ENCODE assay signal across 1 cellular context in the genomic region with DNA sequence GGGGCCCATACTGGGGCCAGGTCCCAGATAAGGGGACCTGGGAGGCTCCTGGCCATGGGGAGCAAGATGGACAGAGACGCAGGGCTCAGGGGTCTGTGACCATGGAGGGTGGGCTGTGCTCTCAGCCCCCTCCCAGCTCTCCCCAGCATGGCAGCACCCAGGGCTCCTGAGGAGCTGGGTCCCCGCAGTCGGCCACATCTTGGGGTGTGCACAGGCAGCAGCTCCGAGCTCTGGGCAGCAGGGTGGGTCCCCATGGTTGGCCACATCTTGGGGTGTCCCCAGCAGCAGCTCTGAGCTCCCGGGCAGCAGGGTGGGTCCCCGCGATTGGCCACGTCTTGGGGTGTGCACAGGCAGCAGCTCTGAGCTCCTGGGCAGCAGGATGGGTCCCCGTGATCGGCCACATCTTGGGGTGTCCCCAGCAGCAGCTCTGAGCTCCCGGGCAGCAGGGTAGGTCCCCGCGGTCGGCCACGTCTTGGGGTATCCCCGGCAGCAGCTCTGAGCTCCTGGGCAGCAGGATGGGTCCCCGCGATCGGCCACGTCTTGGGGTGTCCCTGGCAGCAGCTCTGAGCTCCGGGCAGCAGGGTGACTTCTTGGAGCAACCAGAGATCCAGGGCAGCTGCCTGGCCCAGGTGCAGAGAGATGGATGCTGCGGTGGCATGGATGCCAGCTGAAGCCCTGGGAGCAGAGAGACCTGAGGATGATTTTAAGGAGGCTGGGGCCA.
TF ChIP-seq lines count a peak whose summit lies in the region.

No MANE protein-coding gene starts in this region.

TF ChIP-seq in IMR-90, 13 proteins besides CTCF, POLR2A, EP300 and RAD21:
- TF ChIP-seq, protein P1, sequence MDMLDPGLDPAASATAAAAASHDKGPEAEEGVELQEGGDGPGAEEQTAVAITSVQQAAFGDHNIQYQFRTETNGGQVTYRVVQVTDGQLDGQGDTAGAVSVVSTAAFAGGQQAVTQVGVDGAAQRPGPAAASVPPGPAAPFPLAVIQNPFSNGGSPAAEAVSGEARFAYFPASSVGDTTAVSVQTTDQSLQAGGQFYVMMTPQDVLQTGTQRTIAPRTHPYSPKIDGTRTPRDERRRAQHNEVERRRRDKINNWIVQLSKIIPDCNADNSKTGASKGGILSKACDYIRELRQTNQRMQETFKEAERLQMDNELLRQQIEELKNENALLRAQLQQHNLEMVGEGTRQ (IDR thresholded peaks at IDR 0.05; ENCODE audit: low read depth, low read length) = no peak
- TF ChIP-seq RCOR1 (IDR thresholded peaks at IDR 0.05; ENCODE audit: insufficient replicate concordance, low read length) = no peak
- TF ChIP-seq, protein P2, sequence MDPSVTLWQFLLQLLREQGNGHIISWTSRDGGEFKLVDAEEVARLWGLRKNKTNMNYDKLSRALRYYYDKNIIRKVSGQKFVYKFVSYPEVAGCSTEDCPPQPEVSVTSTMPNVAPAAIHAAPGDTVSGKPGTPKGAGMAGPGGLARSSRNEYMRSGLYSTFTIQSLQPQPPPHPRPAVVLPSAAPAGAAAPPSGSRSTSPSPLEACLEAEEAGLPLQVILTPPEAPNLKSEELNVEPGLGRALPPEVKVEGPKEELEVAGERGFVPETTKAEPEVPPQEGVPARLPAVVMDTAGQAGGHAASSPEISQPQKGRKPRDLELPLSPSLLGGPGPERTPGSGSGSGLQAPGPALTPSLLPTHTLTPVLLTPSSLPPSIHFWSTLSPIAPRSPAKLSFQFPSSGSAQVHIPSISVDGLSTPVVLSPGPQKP (IDR thresholded peaks at IDR 0.05; ENCODE audit: borderline replicate concordance, low read depth, low read length) = no peak
- TF ChIP-seq MXI1 (IDR thresholded peaks at IDR 0.05; ENCODE audit: borderline replicate concordance, low read depth, low read length) = no peak
- no peak for TF ChIP-seq SMC3 (IDR thresholded peaks at IDR 0.05; ENCODE audit: low read depth, low read length)
- no peak for TF ChIP-seq CHD1 (IDR thresholded peaks at IDR 0.05; ENCODE audit: low read depth, low read length)
- no peak for TF ChIP-seq BHLHE40 (IDR thresholded peaks at IDR 0.05; ENCODE audit: low read depth, low read length)
- TF ChIP-seq FOS (IDR thresholded peaks at IDR 0.05; ENCODE audit: low read depth, low read length) = no peak
- TF ChIP-seq MAFK (IDR thresholded peaks at IDR 0.05; ENCODE audit: low read depth, low read length) = no peak
- TF ChIP-seq MAZ (IDR thresholded peaks at IDR 0.05; ENCODE audit: borderline replicate concordance, low read depth, low read length) = no peak
- TF ChIP-seq RFX5 (IDR thresholded peaks at IDR 0.05; ENCODE audit: low read depth, low read length) = no peak
- TF ChIP-seq CEBPB (IDR thresholded peaks at IDR 0.05; ENCODE audit: low read depth, low read length) = no peak
- no peak for TF ChIP-seq NFE2L2 (IDR thresholded peaks at IDR 0.05; ENCODE audit: low read depth, low read length)
